Comparison of ENCODE assay signal across 27 cellular contexts in genomic region chr2:234702731-234703225, GRCh38.
DNase-seq lines count a peak whose midpoint lies in the region; ATAC-seq, FAIRE-seq and TF ChIP-seq lines count a peak whose summit lies in the region.
"Had no signal": no experiment of that assay in that cellular context is flagged by ENCODE, and none has a peak within 500 bp of the region (broad histone marks: within the 10 kb centered on the region; RNA-seq: fewer than 3 reads in every experiment).

No MANE protein-coding gene starts in this region.

- FAIRE-seq in bronchial epithelial cell (lab: Jason Lieb, UNC): peak; percentile 92

- H4K20me1 ChIP-seq in hepatocyte (ENCODE audit: insufficient read depth, poor library complexity, severe bottlenecking): no peaks in the 10 kb centered on the region

- DNase-seq in EL (peak; percentile 40), NCI-H146 treated with DMSO at 0.1 percent for 48 hours (lab: John Stamatoyannopoulos, UW; ENCODE audit: unreplicated experiment) (peak; percentile 67), bronchial epithelial cell (ENCODE audit: low read depth) (peak; percentile 80), osteocyte (ENCODE audit: extremely low spot score, unreplicated experiment) (peak; percentile 79), hepatocyte (ENCODE audit: low spot score) (no peak)
- no peak for DNase-seq in activated T-cell treated with anti-CD3 and anti-CD28 coated beads, Interleukin-2, amount 50 U/mL, for 72 hours
- DNase-seq: activated CD4-positive, alpha-beta T cell treated with anti-CD3 and anti-CD28 coated beads for 4 hours; activated CD8-positive, alpha-beta memory T cell treated with anti-CD3 and anti-CD28 coated beads for 24 hours; activated T-cell treated with anti-CD3 and anti-CD28 coated beads, Interleukin-2, amount 50 U/mL, for 24 hours; adrenal gland; CD4-positive, alpha-beta T cell; GOT3; heart left ventricle; Kasumi-1; left lung; naive thymus-derived CD4-positive, alpha-beta T cell; NCI-H1048; NCI-H2029 treated with DMSO at 0.1 percent for 48 hours; NCI-H446 treated with DMSO at 0.1 percent for 48 hours; ovary; Peyer's patch; right lobe of liver; stimulated activated naive CD8-positive, alpha-beta T cell treated with anti-CD3 and anti-CD28 coated beads, Interleukin-15, Interleukin-2, amounts not matched to agents 100 U/mL and 50 U/mL, for 24 hours; T-helper 2 cell had no signal

- H3K4me1 Mint-ChIP-seq in osteocyte (ENCODE audit: unreplicated experiment): peaks cover 9% of the 10 kb centered on the region
- no peaks in the 10 kb centered on the region for H3K4me1 Mint-ChIP-seq in activated T-cell treated with anti-CD3 and anti-CD28 coated beads, Interleukin-2, amount 50 U/mL, for 72 hours (ENCODE audit: low read depth)

- WGBS in hepatocyte (ENCODE audit: low lambda C conversion rate, missing lambda C conversion rate): 65% methylated on average over 12 of the region's 12 CpGs

- H3K27me3 Mint-ChIP-seq in osteocyte (ENCODE audit: unreplicated experiment): no peaks in the 10 kb centered on the region
- H3K27me3 Mint-ChIP-seq in activated T-cell treated with anti-CD3 and anti-CD28 coated beads, Interleukin-2, amount 50 U/mL, for 72 hours (ENCODE audit: low read depth): peaks cover 22% of the 10 kb centered on the region
- H3K27me3 Mint-ChIP-seq: brain had no signal

- H3K27me3 ChIP-seq in bronchial epithelial cell (ENCODE audit: control insufficient read depth, insufficient read depth, low read length) (no peaks in the 10 kb centered on the region), hepatocyte (no peaks in the 10 kb centered on the region)
- H3K27me3 ChIP-seq: adrenal gland, left lung, ovary, Peyer's patch, right lobe of liver had no signal

- no peaks in the 10 kb centered on the region for H3K36me3 Mint-ChIP-seq in osteocyte (ENCODE audit: unreplicated experiment)
- H3K36me3 Mint-ChIP-seq in activated T-cell treated with anti-CD3 and anti-CD28 coated beads, Interleukin-2, amount 50 U/mL, for 72 hours (ENCODE audit: insufficient read depth in 2 of 2): peaks cover 1% of the 10 kb centered on the region in 2 donors

- no peaks in the 10 kb centered on the region for H3K9me3 ChIP-seq in hepatocyte (ENCODE audit: low read depth)
- H3K9me3 ChIP-seq: adrenal gland, ovary, Peyer's patch, right lobe of liver had no signal

- TF ChIP-seq CTCF in bronchial epithelial cell (IDR thresholded peaks at IDR 0.05; ENCODE audit: insufficient read depth, low read length, severe bottlenecking): no peak
- no peak for TF ChIP-seq CTCF in osteocyte (IDR thresholded peaks at IDR 0.05)
- no peak for TF ChIP-seq CTCF in hepatocyte (IDR thresholded peaks at IDR 0.05; ENCODE audit: poor library complexity)

- H3K79me2 ChIP-seq in hepatocyte: no peaks in the 10 kb centered on the region

- H2AFZ ChIP-seq in hepatocyte: no peak overlapping the region

- H3K4me1 ChIP-seq in hepatocyte (ENCODE audit: insufficient read depth): peaks cover 8% of the 10 kb centered on the region
- H3K4me1 ChIP-seq: adrenal gland, heart left ventricle, left lung, Peyer's patch had no signal

- H3K9me3 Mint-ChIP-seq in osteocyte (ENCODE audit: unreplicated experiment): peaks cover 1% of the 10 kb centered on the region
- H3K9me3 Mint-ChIP-seq in activated T-cell treated with anti-CD3 and anti-CD28 coated beads, Interleukin-2, amount 50 U/mL, for 72 hours: peaks cover 3 to 4% of the 10 kb centered on the region in 2 donors

- H3K27ac Mint-ChIP-seq in osteocyte (ENCODE audit: unreplicated experiment): no peak overlapping the region
- H3K27ac Mint-ChIP-seq in activated T-cell treated with anti-CD3 and anti-CD28 coated beads, Interleukin-2, amount 50 U/mL, for 72 hours: no peak overlapping the region
- H3K27ac Mint-ChIP-seq: activated T-cell treated with anti-CD3 and anti-CD28 coated beads, Interleukin-2, amount 50 U/mL, for 24 hours; CD4-positive, alpha-beta T cell; naive thymus-derived CD4-positive, alpha-beta T cell had no signal

- no peak overlapping the region for H3K4me3 Mint-ChIP-seq in osteocyte (ENCODE audit: unreplicated experiment)
- no peak overlapping the region for H3K4me3 Mint-ChIP-seq in activated T-cell treated with anti-CD3 and anti-CD28 coated beads, Interleukin-2, amount 50 U/mL, for 72 hours
- H3K4me3 Mint-ChIP-seq: activated T-cell treated with anti-CD3 and anti-CD28 coated beads, Interleukin-2, amount 50 U/mL, for 24 hours; brain; CD4-positive, alpha-beta T cell; naive thymus-derived CD4-positive, alpha-beta T cell had no signal

- no peak overlapping the region for H3K4me2 ChIP-seq in hepatocyte

- H3K9me2 ChIP-seq in hepatocyte (replicated peaks; ENCODE audit: insufficient read depth): no peaks in the 10 kb centered on the region

- ATAC-seq in activated T-cell treated with anti-CD3 and anti-CD28 coated beads, Interleukin-2, amount 50 U/mL, for 72 hours (replicated peaks in 1 of 2): no peak
- no peak for ATAC-seq in HG03571 (IDR thresholded peaks at IDR 0.05; ENCODE audit: unreplicated experiment)
- ATAC-seq: heart left ventricle; left lung; naive thymus-derived CD4-positive, alpha-beta T cell; SK-N-SH treated with all-trans-retinoic acid at 6 μM for 48 hours; stimulated activated naive CD8-positive, alpha-beta T cell treated with anti-CD3 and anti-CD28 coated beads, Interleukin-15, Interleukin-2, amounts not matched to agents 100 U/mL and 50 U/mL, for 24 hours had no signal

- no peak overlapping the region for H3K27ac ChIP-seq in hepatocyte
- H3K27ac ChIP-seq: adrenal gland, heart left ventricle, left lung, ovary, Peyer's patch, right lobe of liver had no signal

- H3K4me3 ChIP-seq in bronchial epithelial cell (ENCODE audit: low read depth, low read length): no peak overlapping the region
- no peak overlapping the region for H3K4me3 ChIP-seq in hepatocyte
- H3K4me3 ChIP-seq: adrenal gland, heart left ventricle, left lung, ovary, Peyer's patch, right lobe of liver had no signal

- no peaks in the 10 kb centered on the region for H3K36me3 ChIP-seq in bronchial epithelial cell (ENCODE audit: control insufficient read depth, insufficient read depth, low read length)
- no peaks in the 10 kb centered on the region for H3K36me3 ChIP-seq in hepatocyte (replicated peaks; ENCODE audit: insufficient read depth, low read depth)
- H3K36me3 ChIP-seq: adrenal gland, heart left ventricle, left lung, ovary, Peyer's patch, right lobe of liver had no signal

Comparison
In these comparisons a context has a peak if more than half of its experiments do, and no peak if none do; other contexts are left out.
1. DNase-seq: peak in EL (single experiment), NCI-H146 treated with DMSO at 0.1 percent for 48 hours (single experiment), bronchial epithelial cell (single experiment) and osteocyte (single experiment); none in activated T-cell treated with anti-CD3 and anti-CD28 coated beads, Interleukin-2, amount 50 U/mL, for 72 hours (0 of 2) and hepatocyte (single experiment).